In genomic region chr11:62854013-62854824, GRCh38 we compare ENCODE assay signal across 8 cellular contexts. TPM values are rescaled to one million over a fixed set of nuclear protein-coding genes. Genes with fewer than 3 reads are reported as not detected.
DNase-seq lines count a peak whose midpoint lies in the region; ATAC-seq and TF ChIP-seq lines count a peak whose summit lies in the region.

No MANE protein-coding gene starts in this region.

- POLR2A ChIA-PET in BJ (lab: Charles Lee) = interaction anchor here (1.6 to 3.1 kb wide), 2 partner anchors 11 to 13 kb away, joined by 8 to 22 read pairs; no protein-coding TSS in a partner anchor
- POLR2A ChIA-PET in naive thymus-derived CD8-positive, alpha-beta T cell (lab: Charles Lee) = interaction anchor here (0.5 to 10.6 kb wide), 24 partner anchors 11 to 1362 kb away, joined by 3 to 479 read pairs (median 9); partner anchors contain the start of genes BSCL2, C11orf98, CSKMT and FERMT3

- no peaks in the 10 kb centered on the region for H3K36me3 Mint-ChIP-seq in IgD-negative memory B cell
- H3K36me3 Mint-ChIP-seq in naive thymus-derived CD8-positive, alpha-beta T cell = peaks cover 13 to 42% (median 22%) of the 10 kb centered on the region in 3 donors

- H3K9me3 Mint-ChIP-seq in IgD-negative memory B cell = no peaks in the 10 kb centered on the region
- H3K9me3 Mint-ChIP-seq in naive thymus-derived CD8-positive, alpha-beta T cell = peaks cover 0 to 3% (median 0%) of the 10 kb centered on the region in 9 donors

- CTCF ChIA-PET in BJ (lab: Yijun Ruan, JAX) = interaction anchor here (0.6 to 5.5 kb wide), 4 partner anchors 9 to 1542 kb away, joined by 3 to 37 read pairs (median 6); partner anchors contain the start of gene TMEM179B

- no peaks in the 10 kb centered on the region for H3K27me3 ChIP-seq in BJ (ENCODE audit: control insufficient read depth, insufficient read depth, low read length)

- peak overlapping the region; percentile 89 to 99 (median 98) for H3K27ac Mint-ChIP-seq in IgD-negative memory B cell
- H3K27ac Mint-ChIP-seq in naive thymus-derived CD8-positive, alpha-beta T cell = peak overlapping the region; percentile 88 to 99 (median 98)

- H3K36me3 ChIP-seq in BJ (ENCODE audit: control insufficient read depth, insufficient read depth, low read length) = peaks cover 11% of the 10 kb centered on the region

- no peak for ATAC-seq in naive thymus-derived CD8-positive, alpha-beta T cell

- H3K4me1 Mint-ChIP-seq in IgD-negative memory B cell = peaks cover 30 to 43% (median 40%) of the 10 kb centered on the region in 3 donors
- peaks cover 33 to 63% (median 53%) of the 10 kb centered on the region in 4 donors for H3K4me1 Mint-ChIP-seq in naive thymus-derived CD8-positive, alpha-beta T cell

- peak overlapping the region; percentile 67 for H3K4me3 ChIP-seq in BJ (ENCODE audit: low read depth, low read length)
- peak overlapping the region; percentile 77 for H3K4me3 ChIP-seq in choroid plexus epithelial cell (ENCODE audit: low read depth, low read length)

- H3K27me3 Mint-ChIP-seq in IgD-negative memory B cell = no peaks in the 10 kb centered on the region
- H3K27me3 Mint-ChIP-seq in naive thymus-derived CD8-positive, alpha-beta T cell = peaks cover 0 to 4% (median 0%) of the 10 kb centered on the region in 5 donors

- TF ChIP-seq CTCF in BJ (IDR thresholded peaks at IDR 0.05; ENCODE audit: insufficient read depth, low read depth, low read length) = no peak
- no peak for TF ChIP-seq CTCF in choroid plexus epithelial cell (conservative IDR thresholded peaks at IDR 0.05; ENCODE audit: low read depth, low read length)

- in situ Hi-C loops in G401 (cut with HindIII; ENCODE audit: low sequenced_read_pairs) = no loop called here

- DNase-seq in BJ (ENCODE audit: low read depth) (no peak), choroid plexus epithelial cell (ENCODE audit: low read depth) (no peak), DMS53 (lab: John Stamatoyannopoulos, UW) (no peak), midbrain (lab: John Stamatoyannopoulos, UW) (no peak), G401 (ENCODE audit: low spot score) (no peak), NK-92 (lab: John Stamatoyannopoulos, UW; ENCODE audit: unreplicated experiment) (no peak)
- no peak for DNase-seq in naive thymus-derived CD8-positive, alpha-beta T cell

- peak overlapping the region; percentile 97 to 99 (median 98) for H3K4me3 Mint-ChIP-seq in IgD-negative memory B cell
- peak overlapping the region; percentile 95 to 99 (median 98) for H3K4me3 Mint-ChIP-seq in naive thymus-derived CD8-positive, alpha-beta T cell

RNA-seq across cellular contexts. Expression of gene WDR74, which starts 14.8 kb away (rescaled TPM):
- polyA plus RNA-seq in BJ (2011; rRNA removed) (24.4 and 37.9 TPM in 2 replicates), IgD-negative memory B cell (57.5 TPM)
- 34.9 and 42.0 TPM in 2 replicates for polyA minus RNA-seq in BJ (2011; rRNA and poly(A)+ RNA removed)
- total RNA-seq in naive thymus-derived CD8-positive, alpha-beta T cell = 100 to 1,000 TPM; 129 to 130 TPM
- 10 to 100 TPM; 35.7 to 64.0 (median 49.4) TPM for polyA plus RNA-seq in naive thymus-derived CD8-positive, alpha-beta T cell
- 103 and 110 TPM in 2 replicates for total RNA-seq in G401 (2014; rRNA removed; shearing (Covaris generic))

RNA-seq across cellular contexts. Expression of gene TEX54, which starts 21.6 kb away (rescaled TPM):
- polyA plus RNA-seq in BJ (2011; rRNA removed) = not detected in 2 replicates
- not detected in 2 replicates for polyA minus RNA-seq in BJ (2011; rRNA and poly(A)+ RNA removed)
- polyA plus RNA-seq in IgD-negative memory B cell = not detected
- total RNA-seq in naive thymus-derived CD8-positive, alpha-beta T cell = under 1 TPM; 0.88 to 0.91 TPM
- 1 to 10 TPM; 1.6 to 2.2 (median 1.7) TPM for polyA plus RNA-seq in naive thymus-derived CD8-positive, alpha-beta T cell
- not detected in 2 replicates for total RNA-seq in G401 (2014; rRNA removed; shearing (Covaris generic))

RNA-seq across cellular contexts. Expression of gene STX5, which starts 22.4 kb away (rescaled TPM):
- 61.5 and 76.6 TPM in 2 replicates for polyA plus RNA-seq in BJ (2011; rRNA removed)
- polyA minus RNA-seq in BJ (2011; rRNA and poly(A)+ RNA removed) = 44.5 and 67.7 TPM in 2 replicates
- polyA plus RNA-seq in IgD-negative memory B cell = 39.8 TPM
- total RNA-seq in naive thymus-derived CD8-positive, alpha-beta T cell = 10 to 100 TPM; 55.6 to 61.7 TPM
- polyA plus RNA-seq in naive thymus-derived CD8-positive, alpha-beta T cell = 10 to 100 TPM; 25.4 to 30.4 (median 26.2) TPM
- 40.9 and 49.0 TPM in 2 replicates for total RNA-seq in G401 (2014; rRNA removed; shearing (Covaris generic))

RNA-seq across cellular contexts. Expression of gene SLC3A2, which starts 26.5 kb away (rescaled TPM):
- 394 and 535 TPM in 2 replicates for polyA plus RNA-seq in BJ (2011; rRNA removed)
- 156 and 232 TPM in 2 replicates for polyA minus RNA-seq in BJ (2011; rRNA and poly(A)+ RNA removed)
- polyA plus RNA-seq in IgD-negative memory B cell = 111 TPM
- 100 to 1,000 TPM; 352 to 353 TPM for total RNA-seq in naive thymus-derived CD8-positive, alpha-beta T cell
- 100 to 1,000 TPM; 119 to 164 (median 125) TPM for polyA plus RNA-seq in naive thymus-derived CD8-positive, alpha-beta T cell
- total RNA-seq in G401 (2014; rRNA removed; shearing (Covaris generic)) = 225 and 239 TPM in 2 replicates

RNA-seq across cellular contexts. Expression of gene NXF1, which starts 49.0 kb away (rescaled TPM):
- polyA plus RNA-seq in BJ (2011; rRNA removed) = 37.8 and 51.0 TPM in 2 replicates
- polyA minus RNA-seq in BJ (2011; rRNA and poly(A)+ RNA removed) = 23.9 and 30.7 TPM in 2 replicates
- polyA plus RNA-seq in IgD-negative memory B cell = 67.6 TPM
- 100 to 1,000 TPM; 185 to 191 TPM for total RNA-seq in naive thymus-derived CD8-positive, alpha-beta T cell
- 10 to 100 TPM; 38.4 to 82.9 (median 62.8) TPM for polyA plus RNA-seq in naive thymus-derived CD8-positive, alpha-beta T cell
- 10.2 and 23.3 TPM in 2 replicates for total RNA-seq in G401 (2014; rRNA removed; shearing (Covaris generic))
